In the genomic region with DNA sequence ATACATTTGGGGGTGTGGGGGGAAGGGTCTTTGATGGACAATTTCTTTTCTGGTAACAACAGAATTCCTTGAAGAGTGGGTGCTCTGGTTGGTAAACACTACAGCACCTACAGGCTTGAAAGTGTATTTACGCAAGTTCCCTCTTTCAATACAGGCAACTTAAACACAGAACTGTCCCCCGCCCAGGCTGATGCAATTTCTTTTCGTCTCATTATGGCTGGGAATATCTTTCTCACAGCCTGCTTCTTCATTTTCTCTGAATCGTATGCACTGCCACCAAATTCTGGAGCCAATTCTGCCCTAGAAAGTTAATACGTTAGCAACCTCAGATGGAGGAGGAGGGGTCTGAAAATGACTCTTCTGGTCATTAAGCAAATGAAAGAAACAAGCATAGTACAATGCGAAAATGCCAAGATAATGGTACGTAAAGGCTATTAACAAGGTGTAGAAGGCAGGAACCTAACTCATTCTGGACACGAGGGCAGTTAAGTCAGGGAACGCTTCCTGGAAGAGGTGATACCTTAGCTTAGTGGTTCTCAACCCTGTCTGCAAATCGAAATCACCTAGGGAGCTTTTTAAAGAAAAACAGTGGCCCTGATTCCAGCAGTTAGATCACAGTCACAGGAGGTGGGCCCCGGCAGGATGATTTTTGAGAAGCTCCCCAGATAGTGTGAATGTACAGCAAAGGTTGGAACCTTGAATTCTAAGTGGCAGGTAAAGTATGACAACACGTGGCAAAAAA, we compare ENCODE assay signal across 8 cellular contexts. TPM values are rescaled to one million over a fixed set of nuclear protein-coding genes. Genes with fewer than 3 reads are reported as not detected.
DNase-seq lines count a peak whose midpoint lies in the region; ATAC-seq and TF ChIP-seq lines count a peak whose summit lies in the region.

No MANE protein-coding gene starts in this region.

- H3K4me2 ChIP-seq in SU-DHL-6 (ENCODE audit: low read depth, low read length, poor library complexity, severe bottlenecking) = peak overlapping the region; percentile 99

- peak overlapping the region; percentile 83 for H3K4me3 ChIP-seq in SU-DHL-6 (ENCODE audit: insufficient read depth, low read length, poor library complexity, severe bottlenecking)
- H3K4me3 ChIP-seq in endocrine pancreas (ENCODE audit: control insufficient read depth, insufficient read depth, low read length) = peak overlapping the region; percentile 86
- H3K4me3 ChIP-seq in naive thymus-derived CD4-positive, alpha-beta T cell (ENCODE audit: low read length) = peak overlapping the region; percentile 91

- peak overlapping the region; percentile 85 to 96 (median 91) for H3K4me3 Mint-ChIP-seq in naive thymus-derived CD4-positive, alpha-beta T cell

- peak overlapping the region; percentile 68 for H2AFZ ChIP-seq in SU-DHL-6 (ENCODE audit: low read depth, low read length, severe bottlenecking)

- H3K9me3 Mint-ChIP-seq in naive thymus-derived CD4-positive, alpha-beta T cell = no peaks in the 10 kb centered on the region

- H3K36me3 Mint-ChIP-seq in naive thymus-derived CD4-positive, alpha-beta T cell = peaks cover 3 to 36% (median 17%) of the 10 kb centered on the region in 5 donors

- H3K9me3 ChIP-seq in ES-I3 (ENCODE audit: control insufficient read depth, insufficient read depth, low read length) (no peaks in the 10 kb centered on the region), SU-DHL-6 (ENCODE audit: insufficient read depth, low read length) (no peaks in the 10 kb centered on the region), endocrine pancreas (ENCODE audit: control insufficient read depth, low read length) (no peaks in the 10 kb centered on the region)
- H3K9me3 ChIP-seq in naive thymus-derived CD4-positive, alpha-beta T cell (ENCODE audit: control insufficient read depth in 2 of 3, low read length in 3 of 3) = no peaks in the 10 kb centered on the region

- H3K27me3 ChIP-seq in SU-DHL-6 (ENCODE audit: low read length) = no peaks in the 10 kb centered on the region
- H3K27me3 ChIP-seq in endocrine pancreas (ENCODE audit: control insufficient read depth, insufficient read depth, low read length) = no peaks in the 10 kb centered on the region
- no peaks in the 10 kb centered on the region for H3K27me3 ChIP-seq in naive thymus-derived CD4-positive, alpha-beta T cell (ENCODE audit: control insufficient read depth in 2 of 2, insufficient read depth in 2 of 2, low read length in 2 of 2)

- peaks cover 17 to 36% (median 26%) of the 10 kb centered on the region in 7 donors for H3K4me1 Mint-ChIP-seq in naive thymus-derived CD4-positive, alpha-beta T cell

- DNase-seq in naive thymus-derived CD4-positive, alpha-beta T cell = peak in 5 of 9 donors; percentile 2 to 31 (median 13)
- DNase-seq in omental fat pad (ENCODE audit: low spot score) = no peak

- H3K9ac ChIP-seq in ES-I3 (ENCODE audit: low read depth, low read length) = peak overlapping the region; percentile 87
- peak overlapping the region; percentile 75 for H3K9ac ChIP-seq in SU-DHL-6 (ENCODE audit: low read length)
- H3K9ac ChIP-seq in endocrine pancreas (ENCODE audit: control insufficient read depth, insufficient read depth, low read length) = peak overlapping the region; percentile 77

- peak overlapping the region; percentile 83 for H3K27ac ChIP-seq in SU-DHL-6 (ENCODE audit: low read depth, low read length)
- H3K27ac ChIP-seq in naive thymus-derived CD4-positive, alpha-beta T cell (ENCODE audit: low read depth, low read length) = peak overlapping the region; percentile 83

- intact Hi-C loops in naive thymus-derived CD4-positive, alpha-beta T cell (cut with micrococcal nuclease) = loop anchor here in 1 of 2 donors (1.0 to 5.0 kb wide), 3 partner anchors 74 to 539 kb away; no protein-coding TSS in a partner anchor

- peaks cover 11% of the 10 kb centered on the region; the same call in 1 of the 2 replicates for H3K79me2 ChIP-seq in SU-DHL-6 (ENCODE audit: insufficient read depth, low read length)

- POLR2A ChIA-PET in naive thymus-derived CD4-positive, alpha-beta T cell (lab: Charles Lee) = interaction anchor here (0.6 to 3.0 kb wide), 15 partner anchors 10 to 1417 kb away, joined by 3 to 72 read pairs (median 4); partner anchors contain the start of gene NEIL3

- no peaks in the 10 kb centered on the region for H4K20me1 ChIP-seq in SU-DHL-6 (ENCODE audit: low read depth, low read length)

- ATAC-seq in GM19351 (IDR thresholded peaks at IDR 0.05; ENCODE audit: unreplicated experiment) (peak; percentile 42), HG03439 (IDR thresholded peaks at IDR 0.05; ENCODE audit: unreplicated experiment) (peak; percentile 36), HG02970 (IDR thresholded peaks at IDR 0.05; ENCODE audit: low FRiP score, unreplicated experiment) (no peak), omental fat pad (ENCODE audit: low FRiP score) (no peak)
- ATAC-seq in naive thymus-derived CD4-positive, alpha-beta T cell = no peak

- peaks cover 4% of the 10 kb centered on the region; the same call in 1 of the 2 replicates for H3K4me1 ChIP-seq in ES-I3 (ENCODE audit: insufficient read depth, low read length)
- H3K4me1 ChIP-seq in endocrine pancreas (ENCODE audit: control insufficient read depth, insufficient read depth, low read length) = no peaks in the 10 kb centered on the region
- peaks cover 12 to 13% of the 10 kb centered on the region in 2 donors for H3K4me1 ChIP-seq in naive thymus-derived CD4-positive, alpha-beta T cell (ENCODE audit: control insufficient read depth in 2 of 2, insufficient read depth in 2 of 2, low read length in 2 of 2)

- TF ChIP-seq CTCF in SU-DHL-6 (IDR thresholded peaks at IDR 0.05; ENCODE audit: insufficient read depth, low read length, poor library complexity, severe bottlenecking) = no peak
- TF ChIP-seq CTCF in omental fat pad (IDR thresholded peaks at IDR 0.05) = no peak

- H3K36me3 ChIP-seq in ES-I3 (ENCODE audit: insufficient read depth, low read length) (no peaks in the 10 kb centered on the region), SU-DHL-6 (ENCODE audit: low read length) (peaks cover 9% of the 10 kb centered on the region; the same call in 1 of the 2 replicates), endocrine pancreas (ENCODE audit: control insufficient read depth, insufficient read depth, low read length) (no peaks in the 10 kb centered on the region)
- H3K36me3 ChIP-seq in naive thymus-derived CD4-positive, alpha-beta T cell (ENCODE audit: control insufficient read depth in 2 of 3, insufficient read depth in 3 of 3, low read length in 3 of 3) = peaks cover 3 to 19% (median 8%) of the 10 kb centered on the region in 3 experiments

- CTCF ChIA-PET in naive thymus-derived CD4-positive, alpha-beta T cell (lab: Charles Lee) = interaction anchor here (1.6 to 2.0 kb wide), 2 partner anchors 50 to 74 kb away, joined by 5 to 6 read pairs; no protein-coding TSS in a partner anchor

- no peaks in the 10 kb centered on the region for H3K9me2 ChIP-seq in SU-DHL-6 (replicated peaks; ENCODE audit: insufficient read depth, low read length)

- H3K27ac Mint-ChIP-seq in naive thymus-derived CD4-positive, alpha-beta T cell = peak overlapping the region; percentile 90 to 100 (median 94)

- peaks cover 4% of the 10 kb centered on the region; the same call in 1 of the 2 replicates for H3F3A ChIP-seq in SU-DHL-6 (ENCODE audit: insufficient read depth)

- H3K27me3 Mint-ChIP-seq in naive thymus-derived CD4-positive, alpha-beta T cell = no peaks in the 10 kb centered on the region

RNA-seq across cellular contexts. Expression of gene AGA, which starts 1.0 kb away (rescaled TPM):
- 10 to 100 TPM; 20.4 to 28.4 (median 24.0) TPM for total RNA-seq in naive thymus-derived CD4-positive, alpha-beta T cell
- polyA plus RNA-seq in naive thymus-derived CD4-positive, alpha-beta T cell = 10 to 100 TPM; 27.0 to 32.8 TPM
- 10 to 100 TPM; 13.7 to 21.4 (median 18.8) TPM for total RNA-seq in omental fat pad

Comparison
In these comparisons a context has a peak if more than half of its experiments do, and no peak if none do; other contexts are left out.
1. ATAC-seq: peak in GM19351 (single experiment) and HG03439 (single experiment); none in naive thymus-derived CD4-positive, alpha-beta T cell (single experiment), HG02970 (single experiment) and omental fat pad (single experiment).
2. Peak in every context shown above with its lines, with median percentiles within 50 percentile points of each other: H3K9ac ChIP-seq and H3K4me3 ChIP-seq.